13 cellular contexts compared by ENCODE assay signal in genomic region chr3:116166121-116166520, GRCh38.
A peak's percentile ranks its signal among the peaks of the same experiment; 100 is the strongest.
DNase-seq lines count a peak whose midpoint lies in the region; ATAC-seq and TF ChIP-seq lines count a peak whose summit lies in the region.
"Had no signal": no experiment of that assay in that cellular context is flagged by ENCODE, and none has a peak within 500 bp of the region (broad histone marks: within the 10 kb centered on the region; RNA-seq: fewer than 3 reads in every experiment).

No MANE protein-coding gene starts in this region.

- no peak overlapping the region for H3K4me3 ChIP-seq in dorsolateral prefrontal cortex
- H3K4me3 ChIP-seq: BLaER1 treated with 17β-estradiol and CSF1 and Interleukin-3, amounts not matched to agents 10 nM and 100 nM; GM12878; HAP-1 had no signal

- intact Hi-C loops in dorsolateral prefrontal cortex (cut with DNase I): no loop called here

- peak overlapping the region in 51 of 59 donors; percentile 12 to 84 (median 70) for H3K27ac ChIP-seq in dorsolateral prefrontal cortex
- H3K27ac ChIP-seq in temporal lobe (ENCODE audit: low read depth, low read length): peak overlapping the region; percentile 28
- H3K27ac ChIP-seq: BLaER1 treated with 17β-estradiol and CSF1 and Interleukin-3, amounts not matched to agents 10 nM and 100 nM had no signal

- no peak for ATAC-seq in GM18861 (IDR thresholded peaks at IDR 0.05; ENCODE audit: unreplicated experiment)
- ATAC-seq: GM12878 had no signal

- no peak for TF ChIP-seq CTCF in dorsolateral prefrontal cortex (IDR thresholded peaks at IDR 0.05 in 54 of 56, conservative IDR thresholded peaks at IDR 0.05 in 2 of 56; ENCODE audit: low read depth in 1 of 56, partially characterized antibody in 56 of 56)

- peak; percentile 49 for DNase-seq in NCI-H69 (lab: John Stamatoyannopoulos, UW)
- no peak for DNase-seq in dorsolateral prefrontal cortex
- peak; percentile 68 for DNase-seq in medulla oblongata (ENCODE audit: extremely low spot score)
- no peak for DNase-seq in SKM-1 treated with dmso at 0.1 percent for 144 hours (lab: John Stamatoyannopoulos, UW; ENCODE audit: unreplicated experiment)
- DNase-seq in DMS 273 treated with DMSO at 0.1 percent for 48 hours (lab: John Stamatoyannopoulos, UW): no peak
- DNase-seq: 8988T; AML-193; CD4-positive, CD25-positive, alpha-beta regulatory T cell had no signal

- no peaks in the 10 kb centered on the region for H3K27me3 ChIP-seq in dorsolateral prefrontal cortex
- H3K27me3 ChIP-seq: BLaER1 treated with 17β-estradiol and CSF1 and Interleukin-3, amounts not matched to agents 10 nM and 100 nM had no signal

Comparison
In these comparisons a context has a peak if more than half of its experiments do, and no peak if none do; other contexts are left out.
1. DNase-seq: peak in NCI-H69 (single experiment) and medulla oblongata (single experiment); none in dorsolateral prefrontal cortex (0 of 10), SKM-1 treated with dmso at 0.1 percent for 144 hours (single experiment) and DMS 273 treated with DMSO at 0.1 percent for 48 hours (single experiment).